ENCODE assay signal across 9 cellular contexts in the genomic region with DNA sequence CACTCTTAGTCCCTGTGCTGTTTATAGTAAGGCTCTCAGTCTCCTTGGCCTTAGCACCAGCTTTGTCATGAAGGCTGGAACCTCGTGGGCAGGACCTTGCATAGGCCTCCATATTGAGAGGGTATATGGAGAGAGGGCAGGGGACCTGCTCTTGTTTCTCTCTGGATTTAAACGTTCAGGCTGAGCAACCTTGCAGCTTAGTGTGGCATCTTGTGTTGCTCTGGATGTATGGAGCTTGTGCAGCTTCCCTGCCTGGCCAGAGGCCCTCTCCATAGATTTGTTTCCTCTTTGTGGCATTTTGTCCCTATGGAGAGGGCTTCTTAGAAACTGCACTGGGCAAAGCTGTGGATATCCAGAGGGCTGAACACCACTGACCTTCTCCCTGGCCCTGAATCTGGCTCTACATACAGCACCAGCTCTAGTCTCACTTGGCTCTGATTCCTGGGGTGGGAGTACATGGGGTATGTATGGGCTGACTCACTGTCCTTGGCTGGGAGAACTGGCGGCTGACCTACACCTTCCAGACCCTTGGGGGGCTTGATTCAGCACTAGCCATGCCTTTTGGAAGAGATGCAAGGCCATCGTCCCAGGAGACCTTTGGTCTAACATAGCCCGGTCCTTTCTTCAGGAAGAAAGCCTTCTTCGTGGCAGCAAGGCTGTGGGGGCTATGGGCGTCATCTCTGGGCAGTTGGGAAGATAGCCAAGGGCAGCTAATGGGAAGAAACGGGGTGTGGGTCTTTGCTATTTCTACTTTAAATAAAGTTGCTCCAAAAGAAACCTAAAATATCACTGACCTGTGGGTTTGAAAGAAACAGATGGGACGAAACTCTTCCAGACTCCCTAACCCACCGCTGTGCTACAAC. TPM values are rescaled to one million over a fixed set of nuclear protein-coding genes. Genes with fewer than 3 reads are reported as not detected.
DNase-seq lines count a peak whose midpoint lies in the region; ATAC-seq and TF ChIP-seq lines count a peak whose summit lies in the region.
"Had no signal": no experiment of that assay in that cellular context is flagged by ENCODE, and none has a peak within 500 bp of the region (broad histone marks: within the 10 kb centered on the region; RNA-seq: fewer than 3 reads in every experiment).

No MANE protein-coding gene starts in this region.

- peak overlapping the region; percentile 74 for H3K4me2 ChIP-seq in KMS-11

- H3K27me3 ChIP-seq in KMS-11 (ENCODE audit: insufficient read depth, low read depth) (peaks cover 7% of the 10 kb centered on the region; the same call in 1 of the 2 replicates), Caco-2 (replicated peaks; ENCODE audit: control insufficient read depth, insufficient read depth, low read length) (no peaks in the 10 kb centered on the region)

- H3K79me2 ChIP-seq in KMS-11 (ENCODE audit: insufficient read depth, low read depth), result no peaks in the 10 kb centered on the region

- peak overlapping the region in 4 of 7 donors; percentile 47 to 74 (median 58) for H3K27ac Mint-ChIP-seq in CD14-positive monocyte
- H3K27ac Mint-ChIP-seq in central memory CD8-positive, alpha-beta T cell (ENCODE audit: low read depth), result peak overlapping the region; percentile 33
- H3K27ac Mint-ChIP-seq in naive thymus-derived CD8-positive, alpha-beta T cell, result peak overlapping the region; percentile 16 to 90 (median 80)
- H3K27ac Mint-ChIP-seq in Caco-2 (ENCODE audit: unreplicated experiment), result no peak overlapping the region

- no peak for TF ChIP-seq CTCF in CD14-positive monocyte (IDR thresholded peaks at IDR 0.05)
- TF ChIP-seq CTCF in KMS-11 (conservative IDR thresholded peaks at IDR 0.05; ENCODE audit: low read depth, low read length), result no peak
- TF ChIP-seq CTCF in Caco-2 (IDR thresholded peaks at IDR 0.05; ENCODE audit: insufficient read depth in 1 of 2, low read depth in 1 of 2, low read length in 1 of 2, severe bottlenecking in 1 of 2, unreplicated experiment in 1 of 2), result no peak

- no peak overlapping the region for H2AFZ ChIP-seq in KMS-11 (ENCODE audit: low read depth)

- H4K20me1 ChIP-seq in KMS-11 (ENCODE audit: insufficient read depth), result no peaks in the 10 kb centered on the region

- H3K4me3 ChIP-seq in KMS-11 (IDR thresholded peaks at IDR 0.05; ENCODE audit: insufficient read depth, low read depth, low read length) (no peak overlapping the region), Caco-2 (ENCODE audit: low read depth, low read length) (no peak overlapping the region)

- no peak overlapping the region for H3K27ac ChIP-seq in KMS-11

- H3K4me3 Mint-ChIP-seq in CD14-positive monocyte (no peak overlapping the region), Caco-2 (ENCODE audit: unreplicated experiment) (no peak overlapping the region)
- H3K4me3 Mint-ChIP-seq in central memory CD8-positive, alpha-beta T cell, result peak overlapping the region; percentile 55
- peak overlapping the region; percentile 50 to 83 (median 71) for H3K4me3 Mint-ChIP-seq in naive thymus-derived CD8-positive, alpha-beta T cell
- H3K4me3 Mint-ChIP-seq: brain had no signal

- H3K9me3 Mint-ChIP-seq in CD14-positive monocyte, result peaks cover 0 to 1% (median 0%) of the 10 kb centered on the region in 7 donors
- peaks cover 5% of the 10 kb centered on the region for H3K9me3 Mint-ChIP-seq in central memory CD8-positive, alpha-beta T cell
- H3K9me3 Mint-ChIP-seq in naive thymus-derived CD8-positive, alpha-beta T cell, result no peaks in the 10 kb centered on the region
- peaks cover 9% of the 10 kb centered on the region for H3K9me3 Mint-ChIP-seq in Caco-2 (ENCODE audit: unreplicated experiment)

- peaks cover 47 to 48% of the 10 kb centered on the region in 2 donors for H3K36me3 Mint-ChIP-seq in CD14-positive monocyte
- peaks cover 38% of the 10 kb centered on the region for H3K36me3 Mint-ChIP-seq in central memory CD8-positive, alpha-beta T cell (ENCODE audit: insufficient read depth)
- H3K36me3 Mint-ChIP-seq in naive thymus-derived CD8-positive, alpha-beta T cell, result peaks cover 0 to 22% (median 6%) of the 10 kb centered on the region in 3 donors
- H3K36me3 Mint-ChIP-seq in Caco-2 (ENCODE audit: insufficient read depth, unreplicated experiment), result no peaks in the 10 kb centered on the region

- H3K27me3 Mint-ChIP-seq in CD14-positive monocyte (ENCODE audit: low read depth in 3 of 3) (peaks cover 0 to 4% (median 2%) of the 10 kb centered on the region in 3 donors), Caco-2 (ENCODE audit: insufficient read depth, unreplicated experiment) (no peaks in the 10 kb centered on the region)
- H3K27me3 Mint-ChIP-seq in central memory CD8-positive, alpha-beta T cell, result no peaks in the 10 kb centered on the region
- H3K27me3 Mint-ChIP-seq in naive thymus-derived CD8-positive, alpha-beta T cell, result peaks cover 0 to 2% (median 0%) of the 10 kb centered on the region in 5 donors

- DNase-seq in CD14-positive monocyte (ENCODE audit: low spot score), result no peak
- no peak for DNase-seq in central memory CD8-positive, alpha-beta T cell (ENCODE audit: low spot score in 2 of 2)
- DNase-seq in naive thymus-derived CD8-positive, alpha-beta T cell, result no peak
- no peak for DNase-seq in NCI-H2081 (lab: John Stamatoyannopoulos, UW)
- no peak for DNase-seq in Caco-2

- no peaks in the 10 kb centered on the region for H3K36me3 ChIP-seq in KMS-11 (ENCODE audit: insufficient read depth)
- H3K36me3 ChIP-seq in Caco-2 (ENCODE audit: control insufficient read depth, insufficient read depth, low read length), result no peaks in the 10 kb centered on the region

- H3K4me1 ChIP-seq in KMS-11 (ENCODE audit: low read depth, poor library complexity, severe bottlenecking) (peaks cover 20% of the 10 kb centered on the region), Caco-2 (no peaks in the 10 kb centered on the region)

- ATAC-seq in central memory CD8-positive, alpha-beta T cell (replicated peaks; ENCODE audit: extremely low read depth, poor library complexity, severe bottlenecking), result no peak
- ATAC-seq in naive thymus-derived CD8-positive, alpha-beta T cell, result no peak
- no peak for ATAC-seq in HG03378 (IDR thresholded peaks at IDR 0.05; ENCODE audit: unreplicated experiment)
- ATAC-seq in HG02973 (IDR thresholded peaks at IDR 0.05; ENCODE audit: unreplicated experiment), result no peak

- intact Hi-C loops in CD14-positive monocyte (cut with micrococcal nuclease), result loop anchor here in 1 of 2 donors (5.0 to 10.0 kb wide), 2 partner anchors 39 to 267 kb away; no protein-coding TSS in a partner anchor
- intact Hi-C loops in Caco-2 (cut with micrococcal nuclease; ENCODE audit: unreplicated experiment), result no loop called here

- H3K9ac ChIP-seq in KMS-11, result no peak overlapping the region

- CTCF ChIA-PET in Caco-2 (lab: Charles Lee), result interaction anchor here (1.4 to 2.0 kb wide), 2 partner anchors 16 to 46 kb away, joined by 4 to 5 read pairs; partner anchors contain the start of gene CFAP58

- no TSS peak for BruUV-seq in Caco-2 (replicated peaks; lab: Mats Ljungman, UMichigan)

- peaks cover 51% of the 10 kb centered on the region for H3K4me1 Mint-ChIP-seq in CD14-positive monocyte
- peaks cover 80% of the 10 kb centered on the region for H3K4me1 Mint-ChIP-seq in central memory CD8-positive, alpha-beta T cell
- H3K4me1 Mint-ChIP-seq in naive thymus-derived CD8-positive, alpha-beta T cell, result peaks cover 49 to 87% (median 74%) of the 10 kb centered on the region in 4 donors
- peaks cover 8% of the 10 kb centered on the region for H3K4me1 Mint-ChIP-seq in Caco-2 (ENCODE audit: low read depth, unreplicated experiment)

- H3K9me3 ChIP-seq in Caco-2, result no peaks in the 10 kb centered on the region

- POLR2A ChIA-PET in naive thymus-derived CD8-positive, alpha-beta T cell (lab: Charles Lee), result interaction anchor here (1.2 to 6.4 kb wide), 5 partner anchors 14 to 42 kb away, joined by 4 to 93 read pairs (median 24); partner anchors contain the start of gene ITPRIP
- POLR2A ChIA-PET in Caco-2 (lab: Charles Lee), result no interaction called here

RNA-seq across cellular contexts. Expression of gene ITPRIP, which starts 30.5 kb away (rescaled TPM):
- 10 to 100 TPM; 27.5 to 35.7 TPM for polyA plus RNA-seq in CD14-positive monocyte
- 10 to 100 TPM; 14.2 to 16.0 TPM for total RNA-seq in naive thymus-derived CD8-positive, alpha-beta T cell
- polyA plus RNA-seq in naive thymus-derived CD8-positive, alpha-beta T cell, result 10 to 100 TPM; 10.6 to 16.0 (median 15.6) TPM
- 3.1 and 3.4 TPM in 2 replicates for total RNA-seq in Caco-2 (2022)

RNA-seq across cellular contexts. Expression of gene GSTO2, which starts 38.8 kb away (rescaled TPM):
- under 1 TPM in 1 of 2 donors, not detected in 1; 0.26 TPM for polyA plus RNA-seq in CD14-positive monocyte
- 1 to 10 TPM; 1.4 to 1.5 TPM for total RNA-seq in naive thymus-derived CD8-positive, alpha-beta T cell
- polyA plus RNA-seq in naive thymus-derived CD8-positive, alpha-beta T cell, result 1 to 10 TPM in 2 of 3 donors, under 1 TPM in 1; 0.15 to 2.0 (median 1.1) TPM
- 1.1 and 1.4 TPM in 2 replicates for total RNA-seq in Caco-2 (2022)

RNA-seq across cellular contexts. Expression of gene CFAP58, which starts 45.8 kb away (rescaled TPM):
- not detected for polyA plus RNA-seq in CD14-positive monocyte
- total RNA-seq in naive thymus-derived CD8-positive, alpha-beta T cell, result not detected
- polyA plus RNA-seq in naive thymus-derived CD8-positive, alpha-beta T cell, result not detected
- total RNA-seq in Caco-2 (2022), result not detected in 2 replicates

RNA-seq across cellular contexts. Expression of gene GSTO1, which starts 53.1 kb away (rescaled TPM):
- polyA plus RNA-seq in CD14-positive monocyte, result 100 to 1,000 TPM; 495 to 581 TPM
- 10 to 100 TPM; 38.7 to 44.3 TPM for total RNA-seq in naive thymus-derived CD8-positive, alpha-beta T cell
- 100 to 1,000 TPM; 119 to 135 (median 134) TPM for polyA plus RNA-seq in naive thymus-derived CD8-positive, alpha-beta T cell
- total RNA-seq in Caco-2 (2022), result 167 and 182 TPM in 2 replicates

Comparison
In these comparisons a context has a peak if more than half of its experiments do, and no peak if none do; other contexts are left out.
1. H3K4me3 Mint-ChIP-seq: peak in central memory CD8-positive, alpha-beta T cell (single experiment) and naive thymus-derived CD8-positive, alpha-beta T cell (10 of 10); none in CD14-positive monocyte (0 of 2) and Caco-2 (single experiment).